ENCODE assay signal across 10 cellular contexts in genomic region chr5:172002840-172003512, GRCh38. TPM values are rescaled to one million over a fixed set of nuclear protein-coding genes. Genes with fewer than 3 reads are reported as not detected.
DNase-seq lines count a peak whose midpoint lies in the region; ATAC-seq, FAIRE-seq and TF ChIP-seq lines count a peak whose summit lies in the region.
"Had no signal": no experiment of that assay in that cellular context is flagged by ENCODE, and none has a peak within 500 bp of the region (broad histone marks: within the 10 kb centered on the region; RNA-seq: fewer than 3 reads in every experiment).

No MANE protein-coding gene starts in this region.

- H3K36me3 ChIP-seq in DND-41 (ENCODE audit: insufficient read depth, low read length) (no peaks in the 10 kb centered on the region), body of pancreas (replicated peaks in 1 of 2; ENCODE audit: insufficient read depth in 1 of 2, low read depth in 2 of 2) (no peaks in the 10 kb centered on the region), neutrophil (no peaks in the 10 kb centered on the region), Peyer's patch (no peaks in the 10 kb centered on the region)

- ATAC-seq in DND-41 (ENCODE audit: insufficient read depth, low read depth) (no peak), body of pancreas (no peak), HG03108 (IDR thresholded peaks at IDR 0.05; ENCODE audit: unreplicated experiment) (no peak)

- no peak overlapping the region for H3K4me3 ChIP-seq in DND-41 (ENCODE audit: low read depth in 1 of 2, low read length in 2 of 2)
- H3K4me3 ChIP-seq in body of pancreas = no peak overlapping the region
- H3K4me3 ChIP-seq in neutrophil (ENCODE audit: low read depth in 1 of 2, low read length in 1 of 2) = no peak overlapping the region
- H3K4me3 ChIP-seq in Peyer's patch = no peak overlapping the region

- TF ChIP-seq CTCF in DND-41 (IDR thresholded peaks at IDR 0.05; ENCODE audit: borderline replicate concordance, extremely low read depth, low read length, poor library complexity, severe bottlenecking) = no peak
- TF ChIP-seq CTCF in body of pancreas (IDR thresholded peaks at IDR 0.05) = no peak
- TF ChIP-seq CTCF in neutrophil (IDR thresholded peaks at IDR 0.05) = no peak
- no peak for TF ChIP-seq CTCF in Peyer's patch (IDR thresholded peaks at IDR 0.05)

- 37 to 44% methylated on average over 6 of the region's 6 CpGs for WGBS in body of pancreas, 2 donors

- H2AFZ ChIP-seq in DND-41 (ENCODE audit: low read depth, low read length) = no peak overlapping the region

- no peak overlapping the region for H3K27ac ChIP-seq in DND-41 (ENCODE audit: low read length)
- H3K27ac ChIP-seq in body of pancreas = peak overlapping the region; percentile 40 to 99 (median 98)
- peak overlapping the region; percentile 47 for H3K27ac ChIP-seq in neutrophil
- peak overlapping the region in 1 of 4 donors; percentile 41 for H3K27ac ChIP-seq in Peyer's patch

- H4K20me1 ChIP-seq in DND-41 (ENCODE audit: insufficient read depth, low read length) = peaks cover 46% of the 10 kb centered on the region

- FAIRE-seq in GM19239 (lab: Jason Lieb, UNC) = no peak
- FAIRE-seq: TTC549 had no signal

- H3K4me1 ChIP-seq in DND-41 (ENCODE audit: insufficient read depth, low read length) = peaks cover 20% of the 10 kb centered on the region
- H3K4me1 ChIP-seq in body of pancreas = peaks cover 68% of the 10 kb centered on the region
- peaks cover 69 to 70% of the 10 kb centered on the region in 2 experiments for H3K4me1 ChIP-seq in neutrophil (ENCODE audit: control insufficient read depth in 1 of 2, insufficient read depth in 1 of 2, low read depth in 1 of 2, low read length in 1 of 2)
- peaks cover 0 to 41% (median 16%) of the 10 kb centered on the region in 4 donors for H3K4me1 ChIP-seq in Peyer's patch

- peak overlapping the region; percentile 67; the same call in 1 of the 2 replicates for H3K4me2 ChIP-seq in DND-41 (ENCODE audit: insufficient read depth, low read length)

- H3K9me3 ChIP-seq in DND-41 (ENCODE audit: insufficient read depth, low read length, severe bottlenecking) = no peaks in the 10 kb centered on the region
- no peaks in the 10 kb centered on the region for H3K9me3 ChIP-seq in body of pancreas
- no peaks in the 10 kb centered on the region for H3K9me3 ChIP-seq in neutrophil
- no peaks in the 10 kb centered on the region for H3K9me3 ChIP-seq in Peyer's patch

- H3K9ac ChIP-seq in DND-41 (ENCODE audit: low read depth, low read length) = no peak overlapping the region

- H3K27me3 ChIP-seq in DND-41 (ENCODE audit: insufficient read depth, low read length, poor library complexity) (no peaks in the 10 kb centered on the region), body of pancreas (no peaks in the 10 kb centered on the region), neutrophil (no peaks in the 10 kb centered on the region), Peyer's patch (no peaks in the 10 kb centered on the region)

- intact Hi-C loops in body of pancreas (cut with DNase I) = no loop called here

- H3K79me2 ChIP-seq in DND-41 (ENCODE audit: insufficient read depth, low read length) = peaks cover 92% of the 10 kb centered on the region

- DNase-seq in DND-41 = no peak
- DNase-seq in MV-4-11 (lab: John Stamatoyannopoulos, UW) = peak; percentile 27
- DNase-seq in body of pancreas = no peak
- no peak for DNase-seq in GM19239 (ENCODE audit: insufficient read length, low spot score)
- DNase-seq in Peyer's patch = no peak
- DNase-seq: GF-D8; stimulated activated CD4-positive, alpha-beta T cell treated with anti-CD3 and anti-CD28 coated beads, Interleukin-12 subunit alpha, Interleukin-12 subunit beta, amount 100 ng/mL, for 4 hours had no signal

- TF ChIP-seq POLR2A in body of pancreas (IDR thresholded peaks at IDR 0.05) = no peak
- TF ChIP-seq POLR2A in Peyer's patch (IDR thresholded peaks at IDR 0.05) = no peak

RNA-seq across cellular contexts. Expression of gene FBXW11, which starts 3.5 kb away (rescaled TPM):
- total RNA-seq in body of pancreas (10 to 100 TPM; 29.0 to 64.6 TPM), Peyer's patch (10 to 100 TPM; 40.7 to 76.7 (median 49.1) TPM)
